In the genomic region with DNA sequence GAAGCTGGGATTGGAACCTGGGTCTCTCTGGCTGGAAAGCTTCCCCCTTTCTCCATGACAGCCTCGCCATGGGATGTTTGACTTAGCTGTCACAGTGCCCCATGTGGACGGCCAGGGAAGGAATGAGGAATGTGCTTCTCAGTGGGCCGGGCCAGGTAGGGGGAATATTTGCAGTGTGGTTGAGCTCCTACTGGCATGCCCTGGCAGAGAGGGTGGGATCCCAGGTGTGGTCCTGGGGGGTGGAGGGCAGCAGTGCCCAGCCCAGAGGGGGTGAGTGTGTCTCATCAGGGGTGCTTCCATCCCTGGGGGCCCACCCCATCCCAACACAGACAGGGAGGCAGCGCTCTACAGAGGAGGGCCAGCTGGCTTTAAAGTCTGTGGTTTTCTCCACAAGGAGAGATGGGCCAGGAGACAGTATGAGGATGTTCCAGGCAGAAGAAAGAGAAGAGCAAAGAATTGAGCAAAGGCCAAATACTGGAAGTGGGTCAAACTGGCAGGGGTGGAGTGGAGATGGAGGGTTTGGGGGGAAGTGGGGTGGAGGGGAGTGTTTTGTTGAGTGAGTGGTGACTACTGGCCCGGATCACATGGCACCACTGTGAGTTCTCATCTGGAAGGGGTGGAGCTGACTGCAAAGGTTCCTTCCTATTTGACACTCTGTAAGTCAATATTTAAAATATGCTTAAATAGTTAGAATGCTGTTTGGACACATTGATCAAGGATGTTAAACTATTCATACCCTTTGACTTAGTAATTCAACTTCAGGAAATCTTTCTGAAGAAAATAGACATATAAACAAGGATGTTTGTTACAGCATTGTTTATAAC, we compare ENCODE assay signal across 16 cellular contexts.
A peak's percentile ranks its signal among the peaks of the same experiment; 100 is the strongest.
DNase-seq lines count a peak whose midpoint lies in the region; TF ChIP-seq lines count a peak whose summit lies in the region.
"Had no signal": no experiment of that assay in that cellular context is flagged by ENCODE, and none has a peak within 500 bp of the region (broad histone marks: within the 10 kb centered on the region; RNA-seq: fewer than 3 reads in every experiment).

No MANE protein-coding gene starts in this region.

- CTCF ChIA-PET in MCF 10A (lab: Yijun Ruan, JAX) (no interaction called here), mammary epithelial cell (lab: Charles Lee; ENCODE audit: low non-redundant PET) (no interaction called here)

- no peak overlapping the region for H2AFZ ChIP-seq in mammary epithelial cell (ENCODE audit: low read depth, low read length)

- H3K27ac ChIP-seq in mammary epithelial cell (ENCODE audit: insufficient read depth, low read depth, low read length) (no peak overlapping the region), VCaP (no peak overlapping the region)

- no peaks in the 10 kb centered on the region for H3K79me2 ChIP-seq in mammary epithelial cell (ENCODE audit: insufficient read depth, low read length)

- H3K9me3 Mint-ChIP-seq in MCF 10A (ENCODE audit: unreplicated experiment) = peaks cover 3% of the 10 kb centered on the region
- H3K9me3 Mint-ChIP-seq: dendritic cell treated with granulocyte-macrophage colony-stimulating factor and Interleukin-4, amounts not matched to agents 40 ng/mL and 50 ng/mL, for 4 days; naive thymus-derived CD4-positive, alpha-beta T cell had no signal

- TF ChIP-seq CTCF in MCF 10A (IDR thresholded peaks at IDR 0.05; ENCODE audit: unreplicated experiment) = no peak
- no peak for TF ChIP-seq CTCF in mammary epithelial cell (conservative IDR thresholded peaks at IDR 0.05 in 1 of 2, IDR thresholded peaks at IDR 0.05 in 1 of 2; ENCODE audit: extremely low read depth in 1 of 2, insufficient read depth in 1 of 2, low read depth in 1 of 2, low read length in 2 of 2)
- TF ChIP-seq CTCF in VCaP (conservative IDR thresholded peaks at IDR 0.05) = peak; percentile 31; the same call in 1 of the 2 replicates

- peaks cover 5% of the 10 kb centered on the region for H3K27me3 Mint-ChIP-seq in MCF 10A (ENCODE audit: insufficient read depth, unreplicated experiment)
- H3K27me3 Mint-ChIP-seq: activated CD8-positive, alpha-beta memory T cell treated with anti-CD3 and anti-CD28 coated beads, Interleukin-2, amount 10 ng/mL, durations not matched to agents 7 days and 5 days; dendritic cell treated with granulocyte-macrophage colony-stimulating factor and Interleukin-4, amounts not matched to agents 40 ng/mL and 50 ng/mL, for 4 days; naive thymus-derived CD4-positive, alpha-beta T cell had no signal

- H3K4me1 ChIP-seq in mammary epithelial cell (ENCODE audit: insufficient read depth, low read length) = no peaks in the 10 kb centered on the region

- intact Hi-C loops in MCF 10A (cut with micrococcal nuclease) = no loop called here
- intact Hi-C loops in mammary epithelial cell (cut with micrococcal nuclease) = no loop called here

- dilution Hi-C loops in mammary epithelial cell (cut with HindIII; ENCODE audit: low sequenced_read_pairs) = no loop called here

- H3K4me3 ChIP-seq in mammary epithelial cell (replicated peaks in 1 of 3; ENCODE audit: insufficient read depth in 1 of 3, low read depth in 2 of 3, low read length in 3 of 3) = no peak overlapping the region

- no peak overlapping the region for H3K4me3 Mint-ChIP-seq in MCF 10A (ENCODE audit: unreplicated experiment)
- H3K4me3 Mint-ChIP-seq: activated CD8-positive, alpha-beta memory T cell treated with anti-CD3 and anti-CD28 coated beads, Interleukin-2, amount 10 ng/mL, durations not matched to agents 7 days and 5 days; dendritic cell treated with granulocyte-macrophage colony-stimulating factor and Interleukin-4, amounts not matched to agents 40 ng/mL and 50 ng/mL, for 4 days; naive thymus-derived CD4-positive, alpha-beta T cell had no signal

- peak; percentile 19 for DNase-seq in MCF 10A (ENCODE audit: unreplicated experiment)
- DNase-seq in mammary epithelial cell = no peak
- peak; percentile 9 for DNase-seq in kidney tubule cell (ENCODE audit: low spot score)
- DNase-seq in NCI-H2227 (lab: John Stamatoyannopoulos, UW; ENCODE audit: unreplicated experiment) = no peak
- no peak for DNase-seq in HUDEP-2 (lab: John Stamatoyannopoulos, UW; ENCODE audit: unreplicated experiment in 76 of 76)
- DNase-seq in HK-2 (ENCODE audit: unreplicated experiment) = no peak
- no peak for DNase-seq in DMS114 treated with DMSO at 0.1 percent for 48 hours (lab: John Stamatoyannopoulos, UW; ENCODE audit: unreplicated experiment)
- DNase-seq: activated CD8-positive, alpha-beta memory T cell treated with anti-CD3 and anti-CD28 coated beads, Interleukin-2, amount 10 ng/mL, durations not matched to agents 7 days and 5 days; activated naive CD4-positive, alpha-beta T cell; KBM-7; naive thymus-derived CD4-positive, alpha-beta T cell; NCI-H187 treated with DMSO at 0.1 percent for 48 hours; NCI-H524 treated with DMSO at 0.1 percent for 48 hours; T-helper 1 cell had no signal

- no peaks in the 10 kb centered on the region for H3K27me3 ChIP-seq in mammary epithelial cell (ENCODE audit: insufficient read depth, low read length)

- BruUV-seq in MCF 10A (replicated peaks; lab: Mats Ljungman, UMichigan) (no TSS peak), mammary epithelial cell (replicated peaks; lab: Mats Ljungman, UMichigan) (no TSS peak)

- no peak overlapping the region for H3K9ac ChIP-seq in mammary epithelial cell (ENCODE audit: insufficient read depth, low read length)

- no peak overlapping the region for H3K27ac Mint-ChIP-seq in MCF 10A (ENCODE audit: low read depth, unreplicated experiment)
- H3K27ac Mint-ChIP-seq: activated CD8-positive, alpha-beta memory T cell treated with anti-CD3 and anti-CD28 coated beads, Interleukin-2, amount 10 ng/mL, durations not matched to agents 7 days and 5 days; dendritic cell treated with granulocyte-macrophage colony-stimulating factor and Interleukin-4, amounts not matched to agents 40 ng/mL and 50 ng/mL, for 4 days; naive thymus-derived CD4-positive, alpha-beta T cell had no signal

- no peaks in the 10 kb centered on the region for H3K36me3 ChIP-seq in mammary epithelial cell (ENCODE audit: insufficient read depth, low read length)

- POLR2A ChIA-PET in MCF 10A (lab: Yijun Ruan, JAX) = interaction anchor here (0.7 kb wide), 1 partner anchor 393 kb away, joined by 3 read pairs; no protein-coding TSS in a partner anchor

- WGBS in mammary epithelial cell (ENCODE audit: low coverage, missing lambda C conversion rate) = 48% methylated on average over 3 of the region's 5 CpGs

- H4K20me1 ChIP-seq in mammary epithelial cell (ENCODE audit: insufficient read depth, low read length) = no peaks in the 10 kb centered on the region

- no peaks in the 10 kb centered on the region for H3K4me1 Mint-ChIP-seq in MCF 10A (ENCODE audit: insufficient read depth, unreplicated experiment)
- H3K4me1 Mint-ChIP-seq: activated CD8-positive, alpha-beta memory T cell treated with anti-CD3 and anti-CD28 coated beads, Interleukin-2, amount 10 ng/mL, durations not matched to agents 7 days and 5 days; naive thymus-derived CD4-positive, alpha-beta T cell had no signal

- in situ Hi-C loops in mammary epithelial cell (cut with MboI; ENCODE audit: low sequenced_read_pairs in 2 of 2) = no loop called here

- H3K36me3 Mint-ChIP-seq in MCF 10A (ENCODE audit: insufficient read depth, unreplicated experiment) = no peaks in the 10 kb centered on the region
- H3K36me3 Mint-ChIP-seq: activated CD8-positive, alpha-beta memory T cell treated with anti-CD3 and anti-CD28 coated beads, Interleukin-2, amount 10 ng/mL, durations not matched to agents 7 days and 5 days; naive thymus-derived CD4-positive, alpha-beta T cell had no signal

- H3K4me2 ChIP-seq in mammary epithelial cell (ENCODE audit: insufficient read depth, low read depth, low read length) = no peak overlapping the region

- peaks cover 12% of the 10 kb centered on the region for H3K9me3 ChIP-seq in mammary epithelial cell (replicated peaks; ENCODE audit: insufficient read depth, low read length)

Comparison
In these comparisons a context has a peak if more than half of its experiments do, and no peak if none do; other contexts are left out.
1. DNase-seq: peak in MCF 10A (single experiment) and kidney tubule cell (single experiment); none in mammary epithelial cell (single experiment), NCI-H2227 (single experiment), HUDEP-2 (0 of 76), HK-2 (single experiment) and DMS114 treated with DMSO at 0.1 percent for 48 hours (single experiment).